ENCODE assay signal across 8 cellular contexts in the genomic region with DNA sequence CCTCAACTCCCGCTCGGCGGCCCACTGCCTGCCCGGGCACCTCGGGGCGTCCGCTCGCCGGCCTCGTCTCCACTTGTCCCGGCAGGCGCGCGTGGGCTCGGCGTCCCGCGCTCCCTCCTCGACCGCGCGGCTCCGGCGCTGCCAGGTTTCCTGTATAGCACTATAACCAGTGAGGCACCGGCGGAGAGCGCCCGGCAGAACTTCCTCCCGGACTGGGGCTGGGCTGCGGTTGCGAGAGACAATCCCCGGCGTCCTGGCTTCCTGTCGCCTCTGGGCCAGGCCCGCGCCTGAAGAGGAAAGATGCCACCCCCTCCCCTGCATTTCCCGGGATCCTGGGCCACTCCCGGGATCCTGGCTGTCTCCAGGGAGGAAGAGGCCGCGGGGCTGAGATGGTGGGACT.
DNase-seq lines count a peak whose midpoint lies in the region; ATAC-seq and TF ChIP-seq lines count a peak whose summit lies in the region.

No MANE protein-coding gene starts in this region.

- H3K36me3 ChIP-seq in Panc1 (ENCODE audit: control insufficient read depth, insufficient read depth, low read length): no peaks in the 10 kb centered on the region
- no peaks in the 10 kb centered on the region for H3K36me3 ChIP-seq in iPS-15b (ENCODE audit: control insufficient read depth, insufficient read depth, low read length)

- H3K9ac ChIP-seq in iPS-15b (ENCODE audit: low read depth, low read length): no peak overlapping the region

- CTCF ChIA-PET in Panc1 (lab: Charles Lee): no interaction called here

- H3K4me3 Mint-ChIP-seq in activated naive CD8-positive, alpha-beta T cell treated with anti-CD3 and anti-CD28 coated beads, Interleukin-2, amount 10 ng/mL, durations not matched to agents 7 days and 5 days: peak overlapping the region; percentile 72

- peaks cover 10% of the 10 kb centered on the region for H3K36me3 Mint-ChIP-seq in activated naive CD8-positive, alpha-beta T cell treated with anti-CD3 and anti-CD28 coated beads, Interleukin-2, amount 10 ng/mL, durations not matched to agents 7 days and 5 days

- ATAC-seq in Panc1 (peak; percentile 33), HG03159 (IDR thresholded peaks at IDR 0.05; ENCODE audit: unreplicated experiment) (no peak), GM21515 (IDR thresholded peaks at IDR 0.05; ENCODE audit: unreplicated experiment) (no peak)
- ATAC-seq in activated naive CD8-positive, alpha-beta T cell treated with anti-CD3 and anti-CD28 coated beads, Interleukin-2, amount 10 ng/mL, durations not matched to agents 7 days and 5 days (ENCODE audit: low read depth): peak; percentile 31

- H3K27ac Mint-ChIP-seq in activated naive CD8-positive, alpha-beta T cell treated with anti-CD3 and anti-CD28 coated beads, Interleukin-2, amount 10 ng/mL, durations not matched to agents 7 days and 5 days: no peak overlapping the region

- peaks cover 24% of the 10 kb centered on the region for H3K4me1 Mint-ChIP-seq in activated naive CD8-positive, alpha-beta T cell treated with anti-CD3 and anti-CD28 coated beads, Interleukin-2, amount 10 ng/mL, durations not matched to agents 7 days and 5 days

- TF ChIP-seq CTCF in GM13976 (IDR thresholded peaks at IDR 0.05; ENCODE audit: borderline replicate concordance, control extremely low read depth, extremely low read depth, insufficient read depth, missing control alignments) (no peak), Panc1 (IDR thresholded peaks at IDR 0.05) (no peak)

- H3K27ac ChIP-seq in Panc1 (ENCODE audit: low read length): peak overlapping the region; percentile 54

- H3K27me3 ChIP-seq in Panc1 (ENCODE audit: control insufficient read depth, insufficient read depth, low read length): no peaks in the 10 kb centered on the region
- peaks cover 52% of the 10 kb centered on the region for H3K27me3 ChIP-seq in iPS-15b (ENCODE audit: control insufficient read depth, insufficient read depth, low read length)

- no peaks in the 10 kb centered on the region; the same call in 1 of the 2 replicates for H3K4me1 ChIP-seq in Panc1 (ENCODE audit: control insufficient read depth, insufficient read depth, low read length)
- H3K4me1 ChIP-seq in iPS-15b (ENCODE audit: control insufficient read depth, insufficient read depth, low read length): peaks cover 14% of the 10 kb centered on the region

- H3K4me3 ChIP-seq in Panc1 (ENCODE audit: low read depth in 2 of 2, low read length in 2 of 2) (peak overlapping the region; percentile 48 to 63), iPS-15b (ENCODE audit: low read depth, low read length) (peak overlapping the region; percentile 52)

- in situ Hi-C loops in GM13976 (cut with MboI; ENCODE audit: low sequenced_read_pairs, unreplicated experiment): loop anchor here (25.0 kb wide), 1 partner anchor 156 kb away; no protein-coding TSS in a partner anchor
- in situ Hi-C loops in Panc1 (cut with HindIII; ENCODE audit: low pct_unique_long_range_greater_than_20kb, low sequenced_read_pairs): no loop called here

- H3K9me3 ChIP-seq in Panc1 (ENCODE audit: control insufficient read depth, insufficient read depth, low read depth, low read length) (no peaks in the 10 kb centered on the region), iPS-15b (ENCODE audit: control insufficient read depth, insufficient read depth, low read length) (no peaks in the 10 kb centered on the region)

- H3K9me3 Mint-ChIP-seq in activated naive CD8-positive, alpha-beta T cell treated with anti-CD3 and anti-CD28 coated beads, Interleukin-2, amount 10 ng/mL, durations not matched to agents 7 days and 5 days: no peaks in the 10 kb centered on the region

- peaks cover 4% of the 10 kb centered on the region for H3K27me3 Mint-ChIP-seq in activated naive CD8-positive, alpha-beta T cell treated with anti-CD3 and anti-CD28 coated beads, Interleukin-2, amount 10 ng/mL, durations not matched to agents 7 days and 5 days

- intact Hi-C loops in Panc1 (cut with micrococcal nuclease; ENCODE audit: unreplicated experiment): no loop called here

- DNase-seq in GM13976 (ENCODE audit: low spot score): peak; percentile 50
- DNase-seq in Panc1 (ENCODE audit: low read depth, low spot score): no peak
- peak; percentile 69 for DNase-seq in activated naive CD8-positive, alpha-beta T cell treated with anti-CD3 and anti-CD28 coated beads, Interleukin-2, amount 10 ng/mL, durations not matched to agents 7 days and 5 days
- peak; percentile 43 for DNase-seq in stimulated activated CD4-positive, alpha-beta T cell treated with anti-CD3 and anti-CD28 coated beads, Interleukin-4, amount 100 ng/mL, for 24 hours
- DNase-seq in NCI-H1105 treated with DMSO at 0.1 percent for 48 hours (lab: John Stamatoyannopoulos, UW): no peak

- BruUV-seq in Panc1 (replicated peaks; lab: Mats Ljungman, UMichigan): no TSS peak

- POLR2A ChIA-PET in Panc1 (lab: Charles Lee): interaction anchor here (0.6 kb wide), 1 partner anchor 175 kb away, joined by 3 read pairs; no protein-coding TSS in a partner anchor
- POLR2A ChIA-PET in activated naive CD8-positive, alpha-beta T cell treated with anti-CD3 and anti-CD28 coated beads, Interleukin-2, amount 10 ng/mL, durations not matched to agents 7 days and 5 days (lab: Charles Lee): no interaction called here

Comparison
In these comparisons a context has a peak if more than half of its experiments do, and no peak if none do; other contexts are left out.
1. DNase-seq: peak in GM13976 (single experiment), activated naive CD8-positive, alpha-beta T cell treated with anti-CD3 and anti-CD28 coated beads, Interleukin-2, amount 10 ng/mL, durations not matched to agents 7 days and 5 days (single experiment) and stimulated activated CD4-positive, alpha-beta T cell treated with anti-CD3 and anti-CD28 coated beads, Interleukin-4, amount 100 ng/mL, for 24 hours (single experiment); none in Panc1 (single experiment) and NCI-H1105 treated with DMSO at 0.1 percent for 48 hours (single experiment).
2. ATAC-seq: peak in Panc1 (single experiment) and activated naive CD8-positive, alpha-beta T cell treated with anti-CD3 and anti-CD28 coated beads, Interleukin-2, amount 10 ng/mL, durations not matched to agents 7 days and 5 days (single experiment); none in HG03159 (single experiment) and GM21515 (single experiment).